16 cellular contexts compared by ENCODE assay signal in genomic region chrX:136762820-136763452, GRCh38. TPM values are rescaled to one million over a fixed set of nuclear protein-coding genes. Genes with fewer than 3 reads are reported as not detected.
A peak's percentile ranks its signal among the peaks of the same experiment; 100 is the strongest.
DNase-seq lines count a peak whose midpoint lies in the region; ATAC-seq lines count a peak whose summit lies in the region.
"Had no signal": no experiment of that assay in that cellular context is flagged by ENCODE, and none has a peak within 500 bp of the region (broad histone marks: within the 10 kb centered on the region; RNA-seq: fewer than 3 reads in every experiment).

No MANE protein-coding gene starts in this region.

- no peaks in the 10 kb centered on the region for H3K9me3 Mint-ChIP-seq in activated naive CD4-positive, alpha-beta T cell treated with anti-CD3 and anti-CD28 coated beads, Interleukin-2, amount 50 U/mL, for 24 hours
- H3K9me3 Mint-ChIP-seq in activated naive CD8-positive, alpha-beta T cell treated with anti-CD3 and anti-CD28 coated beads for 36 hours, result no peaks in the 10 kb centered on the region
- H3K9me3 Mint-ChIP-seq in stimulated activated naive CD8-positive, alpha-beta T cell treated with anti-CD3 and anti-CD28 coated beads, Interleukin-15, Interleukin-2, amounts not matched to agents 100 ng/mL and 50 ng/mL, for 24 hours, result no peaks in the 10 kb centered on the region
- H3K9me3 Mint-ChIP-seq: GM23338 had no signal

- H3K4me3 Mint-ChIP-seq in activated naive CD4-positive, alpha-beta T cell treated with anti-CD3 and anti-CD28 coated beads, Interleukin-2, amount 50 U/mL, for 24 hours, result peak overlapping the region; percentile 56
- no peak overlapping the region for H3K4me3 Mint-ChIP-seq in activated naive CD8-positive, alpha-beta T cell treated with anti-CD3 and anti-CD28 coated beads for 36 hours
- no peak overlapping the region for H3K4me3 Mint-ChIP-seq in stimulated activated naive CD8-positive, alpha-beta T cell treated with anti-CD3 and anti-CD28 coated beads, Interleukin-15, Interleukin-2, amounts not matched to agents 100 ng/mL and 50 ng/mL, for 24 hours
- H3K4me3 Mint-ChIP-seq: GM23338, neural crest cell had no signal

- H3K27me3 Mint-ChIP-seq in activated naive CD4-positive, alpha-beta T cell treated with anti-CD3 and anti-CD28 coated beads, Interleukin-2, amount 50 U/mL, for 24 hours, result no peaks in the 10 kb centered on the region
- no peaks in the 10 kb centered on the region for H3K27me3 Mint-ChIP-seq in activated naive CD8-positive, alpha-beta T cell treated with anti-CD3 and anti-CD28 coated beads for 36 hours
- H3K27me3 Mint-ChIP-seq in stimulated activated naive CD8-positive, alpha-beta T cell treated with anti-CD3 and anti-CD28 coated beads, Interleukin-15, Interleukin-2, amounts not matched to agents 100 ng/mL and 50 ng/mL, for 24 hours, result no peaks in the 10 kb centered on the region

- peaks cover 51% of the 10 kb centered on the region for H3K4me1 Mint-ChIP-seq in activated naive CD4-positive, alpha-beta T cell treated with anti-CD3 and anti-CD28 coated beads, Interleukin-2, amount 50 U/mL, for 24 hours
- peaks cover 40% of the 10 kb centered on the region for H3K4me1 Mint-ChIP-seq in activated naive CD8-positive, alpha-beta T cell treated with anti-CD3 and anti-CD28 coated beads for 36 hours
- H3K4me1 Mint-ChIP-seq in stimulated activated naive CD8-positive, alpha-beta T cell treated with anti-CD3 and anti-CD28 coated beads, Interleukin-15, Interleukin-2, amounts not matched to agents 100 ng/mL and 50 ng/mL, for 24 hours (ENCODE audit: low read depth), result peaks cover 75% of the 10 kb centered on the region

- H3K27ac ChIP-seq in KOPT-K1 (ENCODE audit: low read depth, low read length, poor library complexity, severe bottlenecking), result peak overlapping the region; percentile 6
- H3K27ac ChIP-seq: Peyer's patch had no signal

- peaks cover 30% of the 10 kb centered on the region for H3K36me3 ChIP-seq in KOPT-K1 (ENCODE audit: insufficient read depth, low read length)
- H3K36me3 ChIP-seq: Peyer's patch had no signal

- ATAC-seq in GM21367 (IDR thresholded peaks at IDR 0.05; ENCODE audit: unreplicated experiment), result no peak
- no peak for ATAC-seq in GM21825 (IDR thresholded peaks at IDR 0.05; ENCODE audit: unreplicated experiment)
- ATAC-seq: GM23338 had no signal

- H3K9me3 ChIP-seq in KOPT-K1 (ENCODE audit: insufficient read depth, low read length, poor library complexity, severe bottlenecking), result no peaks in the 10 kb centered on the region
- H3K9me3 ChIP-seq: Peyer's patch had no signal

- peak overlapping the region; percentile 91 for H3K27ac Mint-ChIP-seq in activated naive CD4-positive, alpha-beta T cell treated with anti-CD3 and anti-CD28 coated beads, Interleukin-2, amount 50 U/mL, for 24 hours
- peak overlapping the region; percentile 91 for H3K27ac Mint-ChIP-seq in activated naive CD8-positive, alpha-beta T cell treated with anti-CD3 and anti-CD28 coated beads for 36 hours
- peak overlapping the region; percentile 92 for H3K27ac Mint-ChIP-seq in stimulated activated naive CD8-positive, alpha-beta T cell treated with anti-CD3 and anti-CD28 coated beads, Interleukin-15, Interleukin-2, amounts not matched to agents 100 ng/mL and 50 ng/mL, for 24 hours
- H3K27ac Mint-ChIP-seq: GM23338 had no signal

- no peak for DNase-seq in activated naive CD4-positive, alpha-beta T cell treated with anti-CD3 and anti-CD28 coated beads, Interleukin-2, amount 50 U/mL, for 16 hours
- no peak for DNase-seq in activated naive CD8-positive, alpha-beta T cell treated with anti-CD3 and anti-CD28 coated beads for 36 hours
- DNase-seq in dermis blood vessel endothelial cell, result no peak
- DNase-seq: foreskin fibroblast, kidney glomerular epithelial cell, mesenchymal stem cell, NCI-H1417 treated with DMSO at 0.1 percent for 48 hours, NCI-H2171, Peyer's patch had no signal

- H3K36me3 Mint-ChIP-seq in activated naive CD4-positive, alpha-beta T cell treated with anti-CD3 and anti-CD28 coated beads, Interleukin-2, amount 50 U/mL, for 24 hours, result peaks cover 1% of the 10 kb centered on the region
- peaks cover 17% of the 10 kb centered on the region for H3K36me3 Mint-ChIP-seq in activated naive CD8-positive, alpha-beta T cell treated with anti-CD3 and anti-CD28 coated beads for 36 hours
- peaks cover 3% of the 10 kb centered on the region for H3K36me3 Mint-ChIP-seq in stimulated activated naive CD8-positive, alpha-beta T cell treated with anti-CD3 and anti-CD28 coated beads, Interleukin-15, Interleukin-2, amounts not matched to agents 100 ng/mL and 50 ng/mL, for 24 hours (ENCODE audit: low read depth)

RNA-seq across cellular contexts. Expression of gene ARHGEF6, which starts 17.8 kb away (rescaled TPM):
- total RNA-seq in activated naive CD8-positive, alpha-beta T cell treated with anti-CD3 and anti-CD28 coated beads for 36 hours, result 10 to 100 TPM; 34.4 to 34.5 TPM
- 16.5 TPM in 2 replicates for total RNA-seq in dermis blood vessel endothelial cell
